Comparison of ENCODE assay signal across 1 cellular context in the genomic region with DNA sequence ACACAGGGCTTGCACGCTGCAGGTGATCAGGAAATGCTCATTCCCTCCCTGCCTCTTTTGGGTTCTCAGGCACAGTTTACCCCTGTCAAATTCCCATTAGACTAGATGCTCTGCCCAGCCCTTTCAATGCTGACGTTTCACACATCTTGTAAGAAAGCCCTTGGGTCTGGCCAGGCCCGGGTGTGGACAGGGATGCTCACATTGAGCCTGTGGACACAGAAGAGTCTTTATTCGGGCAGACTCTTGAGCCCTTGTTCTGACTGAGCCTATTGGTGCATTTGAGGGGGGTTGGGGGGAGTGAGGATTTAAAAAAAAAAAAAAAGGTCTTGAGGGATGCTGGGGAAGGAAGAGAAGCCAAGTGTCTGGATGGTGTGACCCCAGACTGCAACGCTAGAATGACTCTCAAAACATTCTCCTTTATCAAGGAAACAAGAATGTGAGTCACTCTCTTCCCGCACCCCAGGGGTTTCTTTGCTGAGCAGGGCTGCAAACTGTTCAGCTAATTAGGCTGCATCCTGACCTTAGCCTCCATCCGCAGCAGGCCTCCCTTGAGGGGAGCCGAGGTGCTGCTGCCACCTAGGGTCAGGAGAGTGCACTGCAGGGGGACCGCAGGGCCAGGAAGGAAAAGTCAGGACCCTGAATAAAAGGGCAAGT.
TF ChIP-seq lines count a peak whose summit lies in the region.

No MANE protein-coding gene starts in this region.

TF ChIP-seq in H1, 55 proteins besides CTCF, POLR2A, EP300 and RAD21:
- TF ChIP-seq PHF8 (conservative IDR thresholded peaks at IDR 0.05; ENCODE audit: low read depth, low read length) (no peak), HDAC2 (IDR thresholded peaks at IDR 0.05; ENCODE audit: borderline replicate concordance in 1 of 2, low read depth in 2 of 2, low read length in 2 of 2) (peak; percentile 49 to 84; a peak in 1 of 4 replicates), CBX5 (IDR thresholded peaks at IDR 0.05; ENCODE audit: low read depth, low read length) (no peak), CBX8 (IDR thresholded peaks at IDR 0.05; ENCODE audit: borderline replicate concordance, low read depth, low read length) (no peak), BACH1 (IDR thresholded peaks at IDR 0.05; ENCODE audit: low read length) (no peak), BRCA1 (IDR thresholded peaks at IDR 0.05; ENCODE audit: low read depth, low read length) (no peak), GABPA (IDR thresholded peaks at IDR 0.05; ENCODE audit: borderline replicate concordance, insufficient read depth, low read length) (no peak), TCF12 (IDR thresholded peaks at IDR 0.05; ENCODE audit: low read depth, low read length) (no peak), SP4 (IDR thresholded peaks at IDR 0.05; ENCODE audit: low read length) (no peak), CTBP2 (IDR thresholded peaks at IDR 0.05; ENCODE audit: borderline replicate concordance, insufficient read depth, insufficient read length, low read length) (no peak), POLR2AphosphoS5 (IDR thresholded peaks at IDR 0.05; ENCODE audit: low read depth, low read length) (no peak), NANOG (IDR thresholded peaks at IDR 0.05; ENCODE audit: insufficient read depth, low read depth, low read length, poor library complexity, severe bottlenecking) (peak; percentile 50), CREB1 (IDR thresholded peaks at IDR 0.05) (peak; percentile 41; the same call in 1 of the 2 replicates), TAF7 (optimal IDR thresholded peaks at IDR 0.05; ENCODE audit: borderline replicate concordance, low read depth, low read length) (no peak), EGR1 (IDR thresholded peaks at IDR 0.05; ENCODE audit: borderline replicate concordance, low read depth, low read length) (no peak), CHD1 (IDR thresholded peaks at IDR 0.05; ENCODE audit: low read depth, low read length) (no peak), SIRT6 (IDR thresholded peaks at IDR 0.05; ENCODE audit: low read length) (no peak), YY1 (IDR thresholded peaks at IDR 0.05; ENCODE audit: low read depth, low read length) (peak; percentile 63; the same call in 1 of the 2 replicates), EZH2 (IDR thresholded peaks at IDR 0.05; ENCODE audit: low read depth, low read length, severe bottlenecking) (no peak), GTF2F1 (IDR thresholded peaks at IDR 0.05; ENCODE audit: borderline replicate concordance, low read depth, low read length) (no peak), JUND (IDR thresholded peaks at IDR 0.05; ENCODE audit: low read length) (peak; percentile 90), ZNF274 (IDR thresholded peaks at IDR 0.05; ENCODE audit: borderline replicate concordance, extremely low read depth, low read length) (no peak), SUZ12 (IDR thresholded peaks at IDR 0.05; ENCODE audit: low read length) (no peak), RBBP5 (IDR thresholded peaks at IDR 0.05; ENCODE audit: borderline replicate concordance, low read depth, low read length) (no peak), KDM4A (IDR thresholded peaks at IDR 0.05; ENCODE audit: low read depth, low read length, severe bottlenecking) (no peak), ATF2 (IDR thresholded peaks at IDR 0.05; ENCODE audit: low read length) (peak; percentile 80), JUN (IDR thresholded peaks at IDR 0.05; ENCODE audit: low read depth, low read length) (peak; percentile 66; the same call in 1 of the 2 replicates), CHD7 (IDR thresholded peaks at IDR 0.05; ENCODE audit: insufficient replicate concordance, low read length) (no peak), TEAD4 (IDR thresholded peaks at IDR 0.05; ENCODE audit: low read depth, low read length) (no peak), KDM5A (IDR thresholded peaks at IDR 0.05; ENCODE audit: low read length) (no peak), SP1 (IDR thresholded peaks at IDR 0.05; ENCODE audit: low read depth, low read length) (0 out of 2 replicates have a peak, but pooled peaks have one; percentile 16), CHD2 (IDR thresholded peaks at IDR 0.05; ENCODE audit: low read length) (peak; percentile 54; the same call in 1 of the 2 replicates)
- TF ChIP-seq, protein P1, sequence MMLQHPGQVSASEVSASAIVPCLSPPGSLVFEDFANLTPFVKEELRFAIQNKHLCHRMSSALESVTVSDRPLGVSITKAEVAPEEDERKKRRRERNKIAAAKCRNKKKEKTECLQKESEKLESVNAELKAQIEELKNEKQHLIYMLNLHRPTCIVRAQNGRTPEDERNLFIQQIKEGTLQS (IDR thresholded peaks at IDR 0.05; ENCODE audit: insufficient read depth, low read depth, low read length): 0 out of 2 replicates have a peak, but pooled peaks have one; percentile 8
- TF ChIP-seq, protein P2, sequence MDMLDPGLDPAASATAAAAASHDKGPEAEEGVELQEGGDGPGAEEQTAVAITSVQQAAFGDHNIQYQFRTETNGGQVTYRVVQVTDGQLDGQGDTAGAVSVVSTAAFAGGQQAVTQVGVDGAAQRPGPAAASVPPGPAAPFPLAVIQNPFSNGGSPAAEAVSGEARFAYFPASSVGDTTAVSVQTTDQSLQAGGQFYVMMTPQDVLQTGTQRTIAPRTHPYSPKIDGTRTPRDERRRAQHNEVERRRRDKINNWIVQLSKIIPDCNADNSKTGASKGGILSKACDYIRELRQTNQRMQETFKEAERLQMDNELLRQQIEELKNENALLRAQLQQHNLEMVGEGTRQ (IDR thresholded peaks at IDR 0.05; ENCODE audit: low read length): no peak
- TF ChIP-seq, protein P3, sequence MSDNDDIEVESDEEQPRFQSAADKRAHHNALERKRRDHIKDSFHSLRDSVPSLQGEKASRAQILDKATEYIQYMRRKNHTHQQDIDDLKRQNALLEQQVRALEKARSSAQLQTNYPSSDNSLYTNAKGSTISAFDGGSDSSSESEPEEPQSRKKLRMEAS (IDR thresholded peaks at IDR 0.05): peak; percentile 67; the same call in 1 of the 2 replicates
- TF ChIP-seq, protein P4, sequence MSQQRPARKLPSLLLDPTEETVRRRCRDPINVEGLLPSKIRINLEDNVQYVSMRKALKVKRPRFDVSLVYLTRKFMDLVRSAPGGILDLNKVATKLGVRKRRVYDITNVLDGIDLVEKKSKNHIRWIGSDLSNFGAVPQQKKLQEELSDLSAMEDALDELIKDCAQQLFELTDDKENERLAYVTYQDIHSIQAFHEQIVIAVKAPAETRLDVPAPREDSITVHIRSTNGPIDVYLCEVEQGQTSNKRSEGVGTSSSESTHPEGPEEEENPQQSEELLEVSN (IDR thresholded peaks at IDR 0.05): peak; percentile 34; the same call in 1 of the 2 replicates
